In the genomic region with DNA sequence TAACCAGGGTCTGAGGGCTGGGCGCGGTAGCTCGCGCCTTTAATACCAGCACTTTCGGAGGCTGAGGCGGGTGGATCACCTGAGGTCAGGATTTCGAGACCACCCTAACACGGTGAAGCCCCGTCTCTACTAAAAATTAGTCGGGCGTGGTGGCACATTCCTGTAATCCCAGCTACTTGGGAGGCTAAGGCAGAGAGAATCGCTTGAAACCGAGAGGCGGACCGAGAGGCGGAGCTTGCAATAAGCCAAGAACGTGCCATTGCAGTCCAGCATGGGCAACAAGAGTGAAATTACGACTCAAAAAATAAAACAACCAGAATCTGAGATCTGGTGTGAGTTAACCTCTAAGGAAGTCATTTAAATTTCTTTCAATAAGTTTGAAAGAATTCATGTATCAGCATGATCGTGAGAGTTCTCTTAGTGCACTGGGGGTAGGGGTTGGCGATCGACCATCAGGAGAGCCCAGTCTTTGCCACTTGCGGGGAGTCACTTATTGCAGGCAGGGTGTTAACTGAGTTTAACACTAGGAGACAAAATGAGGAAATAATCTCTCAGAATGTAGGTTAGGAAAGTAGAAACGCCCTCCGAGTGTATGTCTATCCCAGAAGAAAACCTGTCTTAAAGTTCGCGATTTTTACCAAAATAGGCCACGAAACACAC, we compare ENCODE assay signal across 1 cellular context.
TF ChIP-seq lines count a peak whose summit lies in the region.

No MANE protein-coding gene starts in this region.

TF ChIP-seq in GM12878, 131 proteins besides CTCF, POLR2A, EP300 and RAD21 (continued from another document):
- TF ChIP-seq ZNF687 (IDR thresholded peaks at IDR 0.05), result no peak
